Comparison of ENCODE assay signal across 18 cellular contexts in the genomic region with DNA sequence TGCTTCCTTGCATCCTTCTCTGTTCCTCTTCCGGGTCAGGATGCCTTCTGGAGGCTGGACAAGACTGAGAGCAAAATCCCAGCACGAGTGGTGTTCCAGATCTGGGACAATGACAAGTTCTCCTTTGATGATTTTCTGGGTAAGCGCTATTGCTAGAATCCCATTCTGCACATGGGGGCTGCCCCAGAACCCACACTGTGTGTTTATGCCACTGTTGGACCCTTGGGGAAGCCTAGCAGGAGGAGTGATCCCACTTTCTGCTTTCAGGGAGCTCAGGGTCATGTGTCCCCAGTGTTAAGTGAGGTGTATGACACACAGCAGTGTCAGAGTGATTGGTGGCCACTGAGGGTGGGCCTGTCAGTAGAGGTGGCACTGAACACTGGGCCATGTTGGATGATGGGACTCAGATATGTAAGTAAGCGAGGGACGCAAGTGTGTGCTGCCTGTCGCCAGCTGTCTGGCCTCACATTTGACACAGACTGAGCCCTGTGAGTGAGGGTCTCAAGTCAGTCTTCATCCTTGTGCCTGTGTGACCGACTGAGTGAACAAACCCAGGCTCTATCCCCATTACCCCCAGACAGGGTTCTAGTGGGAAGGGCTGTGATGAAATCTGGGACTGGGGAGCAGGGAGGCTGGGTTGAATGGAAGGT.
"Had no signal": no experiment of that assay in that cellular context is flagged by ENCODE, and none has a peak within 500 bp of the region (broad histone marks: within the 10 kb centered on the region; RNA-seq: fewer than 3 reads in every experiment).

No MANE protein-coding gene starts in this region.

- H3K27me3 Mint-ChIP-seq: activated naive CD4-positive, alpha-beta T cell treated with anti-CD3 and anti-CD28 coated beads, Interleukin-2, amount 10 ng/mL, durations not matched to agents 7 days and 5 days had no signal

- H3K27ac Mint-ChIP-seq: activated naive CD4-positive, alpha-beta T cell treated with anti-CD3 and anti-CD28 coated beads, Interleukin-2, amount 10 ng/mL, durations not matched to agents 7 days and 5 days; naive thymus-derived CD8-positive, alpha-beta T cell; T-cell had no signal

- H3K4me3 ChIP-seq: body of pancreas, mucosa of descending colon, SJSA1, tibial artery had no signal

- ATAC-seq: body of pancreas; esophagus mucosa; naive thymus-derived CD8-positive, alpha-beta T cell; T-cell had no signal

- DNase-seq: activated CD4-positive, alpha-beta T cell treated with anti-CD3 and anti-CD28 coated beads for 1 hour; activated CD4-positive, alpha-beta T cell treated with anti-CD3 and anti-CD28 coated beads, Interleukin-2, amount 50 U/mL, for 48 hours; activated naive CD4-positive, alpha-beta T cell treated with anti-CD3 and anti-CD28 coated beads, Interleukin-2, amount 10 ng/mL, durations not matched to agents 7 days and 5 days; amniotic stem cell; body of pancreas; dermis blood vessel endothelial cell; immature natural killer cell; left colon; mammary epithelial cell; mucosa of descending colon; stimulated activated CD4-positive, alpha-beta T cell treated with anti-CD3 and anti-CD28 coated beads, Interleukin-15, amount 100 ng/mL, for 24 hours; stimulated activated CD4-positive, alpha-beta T cell treated with anti-CD3 and anti-CD28 coated beads, Interleukin-4, amount 100 ng/mL, for 24 hours; T-cell; T1000; tibial artery had no signal

- H3K4me1 Mint-ChIP-seq: activated naive CD4-positive, alpha-beta T cell treated with anti-CD3 and anti-CD28 coated beads, Interleukin-2, amount 10 ng/mL, durations not matched to agents 7 days and 5 days; immature natural killer cell; T-cell had no signal

- H3K4me3 Mint-ChIP-seq: activated naive CD4-positive, alpha-beta T cell treated with anti-CD3 and anti-CD28 coated beads, Interleukin-2, amount 10 ng/mL, durations not matched to agents 7 days and 5 days; immature natural killer cell; naive thymus-derived CD8-positive, alpha-beta T cell; T-cell had no signal

- H3K27me3 ChIP-seq: body of pancreas, SJSA1, tibial artery had no signal

- H3K9me3 Mint-ChIP-seq: activated naive CD4-positive, alpha-beta T cell treated with anti-CD3 and anti-CD28 coated beads, Interleukin-2, amount 10 ng/mL, durations not matched to agents 7 days and 5 days; immature natural killer cell; T-cell had no signal

- H3K9me3 ChIP-seq: body of pancreas, mucosa of descending colon, SJSA1, tibial artery had no signal
